In the genomic region with DNA sequence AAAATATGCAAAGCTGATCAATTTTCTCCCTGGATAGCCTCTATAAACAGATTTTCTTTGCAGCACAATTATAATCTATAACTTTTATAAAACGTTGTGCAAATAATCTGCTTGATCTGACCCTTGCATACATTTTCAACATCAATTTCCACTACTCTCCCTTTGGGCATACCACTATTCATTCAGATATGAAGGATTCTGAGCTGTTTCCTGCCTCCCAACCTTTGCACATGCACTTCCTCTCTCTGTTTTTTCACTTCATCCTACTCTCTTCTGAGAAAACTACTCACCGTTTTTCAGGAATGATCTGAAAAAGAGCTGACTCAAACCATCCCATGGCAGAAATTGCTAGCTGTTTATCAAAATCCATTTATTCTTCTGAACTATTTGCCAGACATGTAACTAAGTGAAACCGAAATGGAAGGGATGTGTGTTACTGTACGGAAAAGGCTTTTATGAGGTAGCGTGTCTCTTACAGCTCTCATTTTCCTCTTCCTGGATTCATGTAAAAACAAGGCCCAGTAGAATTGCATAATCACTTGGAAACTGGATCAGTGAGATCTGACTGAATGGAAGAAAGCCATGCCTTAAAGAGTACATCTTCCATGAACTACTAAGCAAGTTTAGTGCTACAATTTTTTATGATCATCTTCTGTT, we compare ENCODE assay signal across 26 cellular contexts.
DNase-seq lines count a peak whose midpoint lies in the region; ATAC-seq and TF ChIP-seq lines count a peak whose summit lies in the region.
"Had no signal": no experiment of that assay in that cellular context is flagged by ENCODE, and none has a peak within 500 bp of the region (broad histone marks: within the 10 kb centered on the region; RNA-seq: fewer than 3 reads in every experiment).

No MANE protein-coding gene starts in this region.

- no peaks in the 10 kb centered on the region for H3K4me1 ChIP-seq in skeletal muscle satellite cell (ENCODE audit: control insufficient read depth, insufficient read depth, low read length)
- H3K4me1 ChIP-seq: upper lobe of right lung had no signal

- no peak for TF ChIP-seq CTCF in type B pancreatic cell (conservative IDR thresholded peaks at IDR 0.05)

- H3K27me3 Mint-ChIP-seq in type B pancreatic cell: no peaks in the 10 kb centered on the region
- H3K27me3 Mint-ChIP-seq: activated naive CD4-positive, alpha-beta T cell treated with anti-CD3 and anti-CD28 coated beads, Interleukin-2, amount 50 U/mL, for 24 hours had no signal

- no peaks in the 10 kb centered on the region for H3K9me3 ChIP-seq in skeletal muscle satellite cell (replicated peaks; ENCODE audit: low read length)
- H3K9me3 ChIP-seq: ovary, upper lobe of right lung had no signal

- no peaks in the 10 kb centered on the region for H3K9me3 Mint-ChIP-seq in type B pancreatic cell

- no peak overlapping the region for H3K4me3 ChIP-seq in skeletal muscle satellite cell (ENCODE audit: low read length)
- H3K4me3 ChIP-seq: lung, ovary, upper lobe of right lung had no signal

- H3K4me1 Mint-ChIP-seq in type B pancreatic cell (ENCODE audit: unreplicated experiment): no peaks in the 10 kb centered on the region
- H3K4me1 Mint-ChIP-seq: activated naive CD4-positive, alpha-beta T cell treated with anti-CD3 and anti-CD28 coated beads, Interleukin-2, amount 50 U/mL, for 24 hours; nephron progenitor cell; stimulated activated effector memory CD8-positive, alpha-beta T cell treated with anti-CD3 and anti-CD28 coated beads, Interleukin-12 subunit alpha, Interleukin-12 subunit beta, amount 100 ng/mL, for 72 hours had no signal

- no peaks in the 10 kb centered on the region for H3K36me3 ChIP-seq in skeletal muscle satellite cell (ENCODE audit: insufficient read depth, low read length)
- H3K36me3 ChIP-seq: ovary, upper lobe of right lung had no signal

- H3K4me2 ChIP-seq in skeletal muscle satellite cell (ENCODE audit: low read length): peak overlapping the region; percentile 63

- ATAC-seq in esophagus mucosa: peak; percentile 58
- ATAC-seq: activated CD4-positive, CD25-positive, alpha-beta regulatory T cell treated with anti-CD3 and anti-CD28 coated beads, Interleukin-2, amount 50 U/mL, for 24 hours; stimulated activated effector memory CD8-positive, alpha-beta T cell treated with anti-CD3 and anti-CD28 coated beads, Interleukin-12 subunit alpha, Interleukin-12 subunit beta, amount 100 ng/mL, for 72 hours; upper lobe of right lung had no signal

- peak; percentile 22 for DNase-seq in HT1080 (ENCODE audit: low read depth)
- DNase-seq in amniotic epithelial cell (ENCODE audit: low read depth): peak; percentile 41
- no peak for DNase-seq in hypothalamus (lab: John Stamatoyannopoulos, UW)
- no peak for DNase-seq in type B pancreatic cell (ENCODE audit: extremely low spot score, unreplicated experiment)
- DNase-seq in activated effector memory CD4-positive, alpha-beta T cell treated with anti-CD3 and anti-CD28 coated beads, Interleukin-2, amount 50 U/mL, for 16 hours: no peak
- DNase-seq: activated CD4-positive, alpha-beta T cell treated with anti-CD3 and anti-CD28 coated beads, Interleukin-2, amount 50 U/mL, for 48 hours; activated CD8-positive, alpha-beta memory T cell treated with anti-CD3 and anti-CD28 coated beads, Interleukin-2, amount 50 U/mL, for 4 hours; anterior cingulate cortex; H7; head of caudate nucleus; kidney glomerular epithelial cell; MM.1S; NCI-H82; nephron progenitor cell; ovary; retina; RPMI8226; stimulated activated CD4-positive, alpha-beta T cell treated with anti-CD3 and anti-CD28 coated beads, Interleukin-4, amount 100 ng/mL, for 24 hours; upper lobe of right lung had no signal

- H3K27ac Mint-ChIP-seq in type B pancreatic cell: no peak overlapping the region
- H3K27ac Mint-ChIP-seq: activated naive CD4-positive, alpha-beta T cell treated with anti-CD3 and anti-CD28 coated beads, Interleukin-2, amount 50 U/mL, for 24 hours; nephron progenitor cell; stimulated activated effector memory CD8-positive, alpha-beta T cell treated with anti-CD3 and anti-CD28 coated beads, Interleukin-12 subunit alpha, Interleukin-12 subunit beta, amount 100 ng/mL, for 72 hours; T-helper 1 cell treated with Interleukin-12 subunit alpha and Interleukin-12 subunit beta and Interleukin-4 antibody, amounts not matched to agents 30 μg/mL and 1 μg/mL, for 36 hours had no signal

- H3K9ac ChIP-seq in skeletal muscle satellite cell (ENCODE audit: low read depth, low read length): no peak overlapping the region

- no peak overlapping the region for H3K4me3 Mint-ChIP-seq in type B pancreatic cell
- H3K4me3 Mint-ChIP-seq: activated naive CD4-positive, alpha-beta T cell treated with anti-CD3 and anti-CD28 coated beads, Interleukin-2, amount 50 U/mL, for 24 hours; nephron progenitor cell; stimulated activated effector memory CD8-positive, alpha-beta T cell treated with anti-CD3 and anti-CD28 coated beads, Interleukin-12 subunit alpha, Interleukin-12 subunit beta, amount 100 ng/mL, for 72 hours; T-helper 1 cell treated with Interleukin-12 subunit alpha and Interleukin-12 subunit beta and Interleukin-4 antibody, amounts not matched to agents 30 μg/mL and 1 μg/mL, for 36 hours had no signal

- no peaks in the 10 kb centered on the region for H3K36me3 Mint-ChIP-seq in type B pancreatic cell
- H3K36me3 Mint-ChIP-seq: activated naive CD4-positive, alpha-beta T cell treated with anti-CD3 and anti-CD28 coated beads, Interleukin-2, amount 50 U/mL, for 24 hours; stimulated activated effector memory CD8-positive, alpha-beta T cell treated with anti-CD3 and anti-CD28 coated beads, Interleukin-12 subunit alpha, Interleukin-12 subunit beta, amount 100 ng/mL, for 72 hours had no signal

- H3K27me3 ChIP-seq in skeletal muscle satellite cell (ENCODE audit: control insufficient read depth, insufficient read depth, low read length): no peaks in the 10 kb centered on the region
- H3K27me3 ChIP-seq: ovary, upper lobe of right lung had no signal

Comparison
In these comparisons a context has a peak if more than half of its experiments do, and no peak if none do; other contexts are left out.
1. DNase-seq: peak in HT1080 (single experiment) and amniotic epithelial cell (single experiment); none in hypothalamus (0 of 51), type B pancreatic cell (single experiment) and activated effector memory CD4-positive, alpha-beta T cell treated with anti-CD3 and anti-CD28 coated beads, Interleukin-2, amount 50 U/mL, for 16 hours (single experiment).